Comparison of ENCODE assay signal across 9 cellular contexts in genomic region chr12:12442548-12443071, GRCh38.
DNase-seq lines count a peak whose midpoint lies in the region; ATAC-seq and TF ChIP-seq lines count a peak whose summit lies in the region.
"Had no signal": no experiment of that assay in that cellular context is flagged by ENCODE, and none has a peak within 500 bp of the region (broad histone marks: within the 10 kb centered on the region; RNA-seq: fewer than 3 reads in every experiment).

No MANE protein-coding gene starts in this region.

- peaks cover 52 to 54% of the 10 kb centered on the region in 2 donors for H3K4me1 ChIP-seq in naive thymus-derived CD4-positive, alpha-beta T cell (ENCODE audit: control insufficient read depth in 2 of 2, insufficient read depth in 2 of 2, low read length in 2 of 2)
- H3K4me1 ChIP-seq in SJCRH30, result no peaks in the 10 kb centered on the region

- no peak overlapping the region for H3K4me3 ChIP-seq in NB4 (ENCODE audit: low read depth, low read length)
- H3K4me3 ChIP-seq in naive thymus-derived CD4-positive, alpha-beta T cell (ENCODE audit: low read length), result no peak overlapping the region
- no peak overlapping the region for H3K4me3 ChIP-seq in SJCRH30
- H3K4me3 ChIP-seq: mucosa of descending colon had no signal

- no peak for ATAC-seq in naive thymus-derived CD4-positive, alpha-beta T cell

- CTCF ChIA-PET in naive thymus-derived CD4-positive, alpha-beta T cell (lab: Charles Lee), result interaction anchor here (1.0 to 1.5 kb wide), 3 partner anchors 24 to 129 kb away, joined by 3 to 7 read pairs (median 4); no protein-coding TSS in a partner anchor
- CTCF ChIA-PET in GM10248 (lab: Yijun Ruan, JAX), result interaction anchor here (0.8 to 1.5 kb wide), 4 partner anchors 8 to 214 kb away, joined by 3 to 4 read pairs (median 3); no protein-coding TSS in a partner anchor

- no peaks in the 10 kb centered on the region for H3K9me3 Mint-ChIP-seq in chondrocyte (ENCODE audit: low read depth)
- H3K9me3 Mint-ChIP-seq in naive thymus-derived CD4-positive, alpha-beta T cell, result peaks cover 0 to 2% (median 0%) of the 10 kb centered on the region in 11 donors

- no peaks in the 10 kb centered on the region for H3K27me3 Mint-ChIP-seq in chondrocyte (ENCODE audit: low read depth)
- H3K27me3 Mint-ChIP-seq in naive thymus-derived CD4-positive, alpha-beta T cell, result no peaks in the 10 kb centered on the region

- intact Hi-C loops in naive thymus-derived CD4-positive, alpha-beta T cell (cut with micrococcal nuclease), result loop anchor here (1.0 to 5.0 kb wide), 10 partner anchors 14 to 366 kb away; no protein-coding TSS in a partner anchor

- DNase-seq in NB4 (ENCODE audit: low read depth), result peak; percentile 33
- no peak for DNase-seq in chondrocyte (ENCODE audit: low spot score)
- DNase-seq in naive thymus-derived CD4-positive, alpha-beta T cell, result peak in 1 of 9 donors; percentile 32
- no peak for DNase-seq in SJCRH30
- no peak for DNase-seq in NOMO-1 (lab: John Stamatoyannopoulos, UW; ENCODE audit: unreplicated experiment in 2 of 2)
- DNase-seq in epidermal melanocyte (ENCODE audit: insufficient read length, low spot score), result no peak
- no peak for DNase-seq in GM10248 (ENCODE audit: extremely low spot score)

- H3K27ac Mint-ChIP-seq in chondrocyte (ENCODE audit: unreplicated experiment), result peak overlapping the region; percentile 91
- H3K27ac Mint-ChIP-seq in naive thymus-derived CD4-positive, alpha-beta T cell, result peak overlapping the region; percentile 92 to 99 (median 97)

- H3K27me3 ChIP-seq in naive thymus-derived CD4-positive, alpha-beta T cell (ENCODE audit: control insufficient read depth in 2 of 2, insufficient read depth in 2 of 2, low read length in 2 of 2), result no peaks in the 10 kb centered on the region
- no peaks in the 10 kb centered on the region for H3K27me3 ChIP-seq in SJCRH30

- H3K4me1 Mint-ChIP-seq in chondrocyte (ENCODE audit: low read depth), result peaks cover 37% of the 10 kb centered on the region
- H3K4me1 Mint-ChIP-seq in naive thymus-derived CD4-positive, alpha-beta T cell, result peaks cover 39 to 72% (median 66%) of the 10 kb centered on the region in 7 donors

- POLR2A ChIA-PET in naive thymus-derived CD4-positive, alpha-beta T cell (lab: Charles Lee), result interaction anchor here (0.6 to 4.7 kb wide), 14 partner anchors 9 to 373 kb away, joined by 3 to 24 read pairs (median 6); partner anchors contain the start of genes BORCS5 and DUSP16
- POLR2A ChIA-PET in GM10248 (lab: Yijun Ruan, JAX), result no interaction called here

- H3K36me3 ChIP-seq in naive thymus-derived CD4-positive, alpha-beta T cell (ENCODE audit: control insufficient read depth in 2 of 3, insufficient read depth in 3 of 3, low read length in 3 of 3), result no peaks in the 10 kb centered on the region
- H3K36me3 ChIP-seq in SJCRH30, result no peaks in the 10 kb centered on the region

- no peak overlapping the region for H3K4me3 Mint-ChIP-seq in chondrocyte (ENCODE audit: unreplicated experiment)
- peak overlapping the region in 9 of 10 donors; percentile 9 to 78 (median 56) for H3K4me3 Mint-ChIP-seq in naive thymus-derived CD4-positive, alpha-beta T cell

- H3K36me3 Mint-ChIP-seq in chondrocyte (ENCODE audit: low read depth), result peaks cover 3% of the 10 kb centered on the region
- H3K36me3 Mint-ChIP-seq in naive thymus-derived CD4-positive, alpha-beta T cell, result peaks cover 0 to 27% (median 11%) of the 10 kb centered on the region in 5 donors

- TF ChIP-seq POLR2A in NB4 (IDR thresholded peaks at IDR 0.05; ENCODE audit: extremely low read depth, insufficient read length), result no peak

- H3K27ac ChIP-seq in C4-2B (peak overlapping the region; percentile 72; the same call in 1 of the 2 replicates), SJCRH30 (no peak overlapping the region)
- peak overlapping the region; percentile 61 for H3K27ac ChIP-seq in naive thymus-derived CD4-positive, alpha-beta T cell (ENCODE audit: low read depth, low read length)

- H3K9me3 ChIP-seq in naive thymus-derived CD4-positive, alpha-beta T cell (ENCODE audit: control insufficient read depth in 2 of 3, low read length in 3 of 3), result no peaks in the 10 kb centered on the region
- no peaks in the 10 kb centered on the region for H3K9me3 ChIP-seq in SJCRH30 (replicated peaks)
- H3K9me3 ChIP-seq: mucosa of descending colon had no signal

- TF ChIP-seq CTCF in C4-2B (conservative IDR thresholded peaks at IDR 0.05) (no peak), NB4 (IDR thresholded peaks at IDR 0.05; ENCODE audit: low read depth, low read length) (no peak), chondrocyte (IDR thresholded peaks at IDR 0.05) (no peak), GM10248 (IDR thresholded peaks at IDR 0.05; ENCODE audit: control extremely low read depth, extremely low read depth, low read depth, missing control alignments) (no peak)
